ENCODE assay signal across 15 cellular contexts in genomic region chr13:28031220-28031903, GRCh38. TPM values are rescaled to one million over a fixed set of nuclear protein-coding genes. Genes with fewer than 3 reads are reported as not detected.
DNase-seq lines count a peak whose midpoint lies in the region; ATAC-seq and TF ChIP-seq lines count a peak whose summit lies in the region.
"Had no signal": no experiment of that assay in that cellular context is flagged by ENCODE, and none has a peak within 500 bp of the region (broad histone marks: within the 10 kb centered on the region; RNA-seq: fewer than 3 reads in every experiment).

No MANE protein-coding gene starts in this region.

- H3K27me3 ChIP-seq in OCI-LY3 (ENCODE audit: low read depth, low read length) = no peaks in the 10 kb centered on the region
- H3K27me3 ChIP-seq in right lobe of liver = no peaks in the 10 kb centered on the region
- H3K27me3 ChIP-seq: foreskin keratinocyte had no signal

- peak overlapping the region; percentile 67 for H2AFZ ChIP-seq in OCI-LY3 (ENCODE audit: low read depth, low read length)

- TF ChIP-seq CTCF in OCI-LY3 (IDR thresholded peaks at IDR 0.05; ENCODE audit: low read depth, low read length) (no peak), right lobe of liver (IDR thresholded peaks at IDR 0.05) (no peak)

- no peaks in the 10 kb centered on the region for H3K79me2 ChIP-seq in OCI-LY3 (ENCODE audit: low read length)

- no peak for TF ChIP-seq POLR2A in right lobe of liver (IDR thresholded peaks at IDR 0.05)

- H3K4me1 ChIP-seq in OCI-LY3 (ENCODE audit: low read length) = peaks cover 55% of the 10 kb centered on the region
- H3K4me1 ChIP-seq in right lobe of liver = no peaks in the 10 kb centered on the region
- H3K4me1 ChIP-seq: foreskin keratinocyte had no signal

- H3K4me3 ChIP-seq in OCI-LY3 (ENCODE audit: low read length) (peak overlapping the region; percentile 27), right lobe of liver (no peak overlapping the region)

- intact Hi-C loops in right lobe of liver (cut with DNase I) = no loop called here

- H3K27ac ChIP-seq in OCI-LY3 (ENCODE audit: low read length) (peak overlapping the region; percentile 74), right lobe of liver (no peak overlapping the region)
- H3K27ac ChIP-seq: foreskin keratinocyte had no signal

- H3K9ac ChIP-seq in OCI-LY3 (ENCODE audit: low read length) = peak overlapping the region; percentile 40; the same call in 1 of the 2 replicates

- H3K36me3 ChIP-seq in OCI-LY3 (replicated peaks; ENCODE audit: low read depth, low read length) (no peaks in the 10 kb centered on the region), right lobe of liver (no peaks in the 10 kb centered on the region)

- ATAC-seq in GM21526 (IDR thresholded peaks at IDR 0.05; ENCODE audit: low FRiP score, unreplicated experiment) (peak; percentile 66), right lobe of liver (peak; percentile 34 to 88 (median 77)), SK-N-SH treated with all-trans-retinoic acid at 6 μM for 48 hours (no peak), GM21515 (IDR thresholded peaks at IDR 0.05; ENCODE audit: unreplicated experiment) (no peak)
- ATAC-seq: foreskin keratinocyte had no signal

- no peaks in the 10 kb centered on the region for H4K20me1 ChIP-seq in OCI-LY3 (ENCODE audit: insufficient read depth, low read length)

- WGBS in right lobe of liver (ENCODE audit: insufficient coverage, low coverage, low lambda C conversion rate, missing lambda C conversion rate) = 60% methylated on average over 10 of the region's 10 CpGs

- no peaks in the 10 kb centered on the region for H3K9me3 ChIP-seq in OCI-LY3 (ENCODE audit: insufficient read depth, low read length)
- no peaks in the 10 kb centered on the region for H3K9me3 ChIP-seq in right lobe of liver

- peak; percentile 80 for DNase-seq in Ammon's horn (ENCODE audit: low spot score)
- peak; percentile 35 to 61 (median 47) for DNase-seq in right lobe of liver
- DNase-seq in AG08396 (ENCODE audit: low spot score) = no peak
- no peak for DNase-seq in NCI-H1048 (lab: John Stamatoyannopoulos, UW)
- DNase-seq: ACHN; activated T-cell treated with anti-CD3 and anti-CD28 coated beads, Interleukin-2, amount 50 U/mL, for 48 hours; cerebellar nuclear complex; foreskin keratinocyte; NCI-H774; small intestine had no signal

- peak overlapping the region; percentile 60 for H3K4me2 ChIP-seq in OCI-LY3 (ENCODE audit: low read length)

TF ChIP-seq in SK-N-SH treated with all-trans-retinoic acid at 6 μM for 48 hours, 23 proteins besides CTCF, POLR2A, EP300 and RAD21:
- no peak for TF ChIP-seq CSRNP3 (CRISPR knock-in tag; IDR thresholded peaks at IDR 0.05)
- TF ChIP-seq ISL1 (CRISPR knock-in tag; IDR thresholded peaks at IDR 0.05) = no peak
- no peak for TF ChIP-seq ZFP30 (CRISPR knock-in tag; IDR thresholded peaks at IDR 0.05)
- TF ChIP-seq ARNTL (CRISPR knock-in tag; IDR thresholded peaks at IDR 0.05; ENCODE audit: borderline replicate concordance, low read depth) = no peak
- no peak for TF ChIP-seq CSDC2 (CRISPR knock-in tag; IDR thresholded peaks at IDR 0.05)
- TF ChIP-seq OSR1 (CRISPR knock-in tag; IDR thresholded peaks at IDR 0.05) = no peak
- no peak for TF ChIP-seq ZNF70 (CRISPR knock-in tag; IDR thresholded peaks at IDR 0.05)
- TF ChIP-seq TSHZ2 (CRISPR knock-in tag; IDR thresholded peaks at IDR 0.05) = no peak
- no peak for TF ChIP-seq GLIS3 (CRISPR knock-in tag; IDR thresholded peaks at IDR 0.05)
- no peak for TF ChIP-seq PATZ1 (CRISPR knock-in tag; IDR thresholded peaks at IDR 0.05; ENCODE audit: borderline replicate concordance)
- no peak for TF ChIP-seq ESRRG (CRISPR knock-in tag; IDR thresholded peaks at IDR 0.05)
- no peak for TF ChIP-seq ZFP3 (CRISPR knock-in tag; IDR thresholded peaks at IDR 0.05)
- TF ChIP-seq, protein P1, sequence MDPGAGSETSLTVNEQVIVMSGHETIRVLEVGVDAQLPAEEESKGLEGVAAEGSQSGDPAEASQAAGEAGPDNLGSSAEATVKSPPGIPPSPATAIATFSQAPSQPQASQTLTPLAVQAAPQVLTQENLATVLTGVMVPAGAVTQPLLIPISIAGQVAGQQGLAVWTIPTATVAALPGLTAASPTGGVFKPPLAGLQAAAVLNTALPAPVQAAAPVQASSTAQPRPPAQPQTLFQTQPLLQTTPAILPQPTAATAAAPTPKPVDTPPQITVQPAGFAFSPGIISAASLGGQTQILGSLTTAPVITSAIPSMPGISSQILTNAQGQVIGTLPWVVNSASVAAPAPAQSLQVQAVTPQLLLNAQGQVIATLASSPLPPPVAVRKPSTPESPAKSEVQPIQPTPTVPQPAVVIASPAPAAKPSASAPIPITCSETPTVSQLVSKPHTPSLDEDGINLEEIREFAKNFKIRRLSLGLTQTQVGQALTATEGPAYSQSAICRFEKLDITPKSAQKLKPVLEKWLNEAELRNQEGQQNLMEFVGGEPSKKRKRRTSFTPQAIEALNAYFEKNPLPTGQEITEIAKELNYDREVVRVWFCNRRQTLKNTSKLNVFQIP (CRISPR knock-in tag; IDR thresholded peaks at IDR 0.05; ENCODE audit: borderline replicate concordance, low read depth) = no peak
TF ChIP-seq in SK-N-SH treated with all-trans-retinoic acid at 6 μM for 48 hours: peak in this region for 0.

RNA-seq across cellular contexts. Expression of gene URAD, which starts 42.9 kb away (rescaled TPM):
- not detected for total RNA-seq in right lobe of liver
- total RNA-seq: foreskin keratinocyte, M059J had no signal

Comparison
In these comparisons a context has a peak if more than half of its experiments do, and no peak if none do; other contexts are left out.
1. DNase-seq: peak in Ammon's horn (single experiment) and right lobe of liver (3 of 3); none in AG08396 (single experiment) and NCI-H1048 (single experiment).
2. ATAC-seq: peak in GM21526 (single experiment) and right lobe of liver (4 of 4); none in SK-N-SH treated with all-trans-retinoic acid at 6 μM for 48 hours (single experiment) and GM21515 (single experiment).